Comparison of ENCODE assay signal across 1 cellular context in the genomic region with DNA sequence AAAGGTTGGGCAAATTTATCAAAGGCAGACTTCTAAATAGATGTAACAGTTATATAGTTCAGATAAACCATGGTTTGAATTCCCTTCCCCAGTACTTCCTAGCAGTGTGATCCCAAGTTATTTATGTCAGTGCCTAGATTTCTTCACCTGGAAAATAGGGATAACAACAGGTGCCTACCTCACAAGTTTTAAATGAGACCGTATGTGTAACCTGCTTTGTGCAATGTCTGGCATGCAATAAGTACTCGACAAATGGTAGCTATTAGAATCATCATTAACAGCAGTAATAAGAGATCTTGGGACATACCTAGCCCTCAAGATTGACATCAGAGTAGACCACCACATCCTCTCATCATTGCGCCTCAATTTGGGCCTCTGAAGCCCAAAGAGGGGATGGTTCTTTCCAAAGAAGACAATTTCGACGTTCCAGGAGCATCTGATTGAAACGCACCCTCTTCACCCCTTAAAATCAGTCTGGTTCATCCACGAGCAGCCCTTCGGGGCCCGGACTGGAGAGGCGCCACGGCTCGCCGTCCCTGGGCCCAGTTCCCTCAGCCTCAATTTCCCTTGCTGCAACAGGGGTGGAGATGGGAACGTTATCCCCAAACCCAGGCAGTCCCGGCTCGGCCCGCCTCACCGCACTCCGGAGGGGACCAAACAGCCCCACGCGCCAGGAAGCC.
A peak's percentile ranks its signal among the peaks of the same experiment; 100 is the strongest.
TF ChIP-seq lines count a peak whose summit lies in the region.

No MANE protein-coding gene starts in this region.

TF ChIP-seq in HepG2, 621 proteins besides CTCF, POLR2A, EP300 and RAD21 (continued from another document and continues in another):
- no peak for TF ChIP-seq FOXO4 (CRISPR knock-in tag; conservative IDR thresholded peaks at IDR 0.05)
- TF ChIP-seq MZF1 (CRISPR knock-in tag; IDR thresholded peaks at IDR 0.05; ENCODE audit: borderline replicate concordance): no peak
- no peak for TF ChIP-seq ZNF567 (CRISPR knock-in tag; IDR thresholded peaks at IDR 0.05; ENCODE audit: borderline replicate concordance)
- TF ChIP-seq ZBTB1 (CRISPR knock-in tag; IDR thresholded peaks at IDR 0.05; ENCODE audit: borderline replicate concordance): no peak
- 0 out of 2 replicates have a peak, but pooled peaks have one; percentile 17 for TF ChIP-seq ZMAT3 (CRISPR knock-in tag; conservative IDR thresholded peaks at IDR 0.05)
- peak; percentile 45; the same call in 1 of the 2 replicates for TF ChIP-seq TBX2 (CRISPR knock-in tag; IDR thresholded peaks at IDR 0.05; ENCODE audit: borderline replicate concordance)
- TF ChIP-seq, protein P1, sequence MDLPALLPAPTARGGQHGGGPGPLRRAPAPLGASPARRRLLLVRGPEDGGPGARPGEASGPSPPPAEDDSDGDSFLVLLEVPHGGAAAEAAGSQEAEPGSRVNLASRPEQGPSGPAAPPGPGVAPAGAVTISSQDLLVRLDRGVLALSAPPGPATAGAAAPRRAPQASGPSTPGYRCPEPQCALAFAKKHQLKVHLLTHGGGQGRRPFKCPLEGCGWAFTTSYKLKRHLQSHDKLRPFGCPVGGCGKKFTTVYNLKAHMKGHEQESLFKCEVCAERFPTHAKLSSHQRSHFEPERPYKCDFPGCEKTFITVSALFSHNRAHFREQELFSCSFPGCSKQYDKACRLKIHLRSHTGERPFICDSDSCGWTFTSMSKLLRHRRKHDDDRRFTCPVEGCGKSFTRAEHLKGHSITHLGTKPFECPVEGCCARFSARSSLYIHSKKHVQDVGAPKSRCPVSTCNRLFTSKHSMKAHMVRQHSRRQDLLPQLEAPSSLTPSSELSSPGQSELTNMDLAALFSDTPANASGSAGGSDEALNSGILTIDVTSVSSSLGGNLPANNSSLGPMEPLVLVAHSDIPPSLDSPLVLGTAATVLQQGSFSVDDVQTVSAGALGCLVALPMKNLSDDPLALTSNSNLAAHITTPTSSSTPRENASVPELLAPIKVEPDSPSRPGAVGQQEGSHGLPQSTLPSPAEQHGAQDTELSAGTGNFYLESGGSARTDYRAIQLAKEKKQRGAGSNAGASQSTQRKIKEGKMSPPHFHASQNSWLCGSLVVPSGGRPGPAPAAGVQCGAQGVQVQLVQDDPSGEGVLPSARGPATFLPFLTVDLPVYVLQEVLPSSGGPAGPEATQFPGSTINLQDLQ (CRISPR knock-in tag; IDR thresholded peaks at IDR 0.05): 0 out of 2 replicates have a peak, but pooled peaks have one; percentile 12
- peak; percentile 52; the same call in 1 of the 2 replicates for TF ChIP-seq NFKB2 (CRISPR knock-in tag; IDR thresholded peaks at IDR 0.05; ENCODE audit: borderline replicate concordance)
- TF ChIP-seq ZSCAN9 (CRISPR knock-in tag; IDR thresholded peaks at IDR 0.05; ENCODE audit: borderline replicate concordance): no peak
- TF ChIP-seq ZKSCAN5 (CRISPR knock-in tag; IDR thresholded peaks at IDR 0.05): no peak
- no peak for TF ChIP-seq ZGPAT (CRISPR knock-in tag; IDR thresholded peaks at IDR 0.05)
- peak in 1 of 2 experiments; percentile 43; a peak in 1 of 4 replicates for TF ChIP-seq HMGXB4 (CRISPR knock-in tag; IDR thresholded peaks at IDR 0.05; ENCODE audit: borderline replicate concordance in 1 of 2, low read depth in 1 of 2)
- no peak for TF ChIP-seq ZNF326 (CRISPR knock-in tag; IDR thresholded peaks at IDR 0.05; ENCODE audit: borderline replicate concordance)
- no peak for TF ChIP-seq SOX6 (IDR thresholded peaks at IDR 0.05)
- peak; percentile 35; the same call in 1 of the 2 replicates for TF ChIP-seq SOX6 (CRISPR knock-in tag; IDR thresholded peaks at IDR 0.05)
- TF ChIP-seq ZBTB40 (IDR thresholded peaks at IDR 0.05): no peak
- peak; percentile 65; the same call in 1 of the 2 replicates for TF ChIP-seq ZBTB40 (CRISPR knock-in tag; IDR thresholded peaks at IDR 0.05)
- TF ChIP-seq ZNF614 (CRISPR knock-in tag; IDR thresholded peaks at IDR 0.05; ENCODE audit: borderline replicate concordance): 0 out of 2 replicates have a peak, but pooled peaks have one; percentile 29
- no peak for TF ChIP-seq CREB1 (IDR thresholded peaks at IDR 0.05)
- no peak for TF ChIP-seq CREB1 (CRISPR knock-in tag; IDR thresholded peaks at IDR 0.05)
- TF ChIP-seq ZNF557 (CRISPR knock-in tag; IDR thresholded peaks at IDR 0.05): no peak
- no peak for TF ChIP-seq ELK4 (CRISPR knock-in tag; IDR thresholded peaks at IDR 0.05; ENCODE audit: borderline replicate concordance)
- no peak for TF ChIP-seq ZNF121 (CRISPR knock-in tag; IDR thresholded peaks at IDR 0.05)
- no peak for TF ChIP-seq ZNF709 (CRISPR knock-in tag; IDR thresholded peaks at IDR 0.05)
- no peak for TF ChIP-seq RFXAP (CRISPR knock-in tag; IDR thresholded peaks at IDR 0.05; ENCODE audit: borderline replicate concordance)
- 0 out of 2 replicates have a peak, but pooled peaks have one; percentile 53 for TF ChIP-seq ZNF225 (CRISPR knock-in tag; IDR thresholded peaks at IDR 0.05)
- TF ChIP-seq ZFP82 (CRISPR knock-in tag; IDR thresholded peaks at IDR 0.05; ENCODE audit: borderline replicate concordance): no peak; the same call in 1 of the 2 replicates
- no peak for TF ChIP-seq ZNF724P (CRISPR knock-in tag; IDR thresholded peaks at IDR 0.05; ENCODE audit: borderline replicate concordance)
- no peak for TF ChIP-seq ZNF570 (CRISPR knock-in tag; IDR thresholded peaks at IDR 0.05; ENCODE audit: borderline replicate concordance)
- TF ChIP-seq MEF2D (CRISPR knock-in tag; IDR thresholded peaks at IDR 0.05): 0 out of 2 replicates have a peak, but pooled peaks have one; percentile 51
